ENCODE assay signal across 8 cellular contexts in the genomic region with DNA sequence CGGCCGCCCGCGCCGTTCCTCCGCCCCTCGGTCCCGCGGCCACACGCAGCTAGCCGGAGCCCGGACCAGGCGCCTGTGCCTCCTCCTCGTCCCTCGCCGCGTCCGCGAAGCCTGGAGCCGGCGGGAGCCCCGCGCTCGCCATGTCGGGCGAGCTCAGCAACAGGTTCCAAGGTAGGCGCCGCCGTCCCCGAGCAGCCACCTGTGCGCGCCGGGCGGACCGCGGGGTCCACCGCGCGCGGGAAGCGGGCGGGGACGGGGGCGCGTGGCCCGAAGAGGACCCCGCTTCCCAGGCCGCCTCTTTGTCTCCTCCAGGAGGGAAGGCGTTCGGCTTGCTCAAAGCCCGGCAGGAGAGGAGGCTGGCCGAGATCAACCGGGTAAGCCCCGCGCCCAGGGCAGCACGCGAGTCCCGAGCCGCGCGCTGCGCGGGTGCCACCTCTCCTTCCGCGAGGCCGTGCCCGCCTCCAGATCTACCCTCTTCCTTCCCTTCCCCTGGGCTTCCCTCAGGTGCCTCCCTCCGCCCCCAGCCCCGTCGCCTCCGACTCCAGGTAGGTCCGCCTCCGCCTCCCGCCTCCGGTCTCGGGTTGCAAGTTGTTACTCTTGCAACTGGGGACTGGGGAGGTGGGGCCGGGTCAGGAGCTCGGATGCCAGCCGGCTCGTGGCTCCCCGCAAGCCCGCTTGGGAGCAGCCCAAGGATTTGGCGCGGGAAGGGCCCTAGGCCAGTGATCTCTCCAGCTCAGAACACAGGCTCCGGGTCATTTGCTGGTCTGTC. TPM values are rescaled to one million over a fixed set of nuclear protein-coding genes. Genes with fewer than 3 reads are reported as not detected.
DNase-seq lines count a peak whose midpoint lies in the region; ATAC-seq and TF ChIP-seq lines count a peak whose summit lies in the region.

A gene (plus strand): TSS at position 42 of the 769 bp plus-strand sequence. CDS start 99 bp downstream, at position 141.

- CTCF ChIA-PET in activated naive CD4-positive, alpha-beta T cell treated with anti-CD3 and anti-CD28 coated beads, Interleukin-2, amount 10 ng/mL, durations not matched to agents 7 days and 5 days (lab: Charles Lee): no interaction called here

- no peak within 1 kb of the TSS for H3K27ac ChIP-seq in psoas muscle

- no peak for TF ChIP-seq CTCF in psoas muscle (IDR thresholded peaks at IDR 0.05)

- peak within 1 kb of the TSS; percentile 69 for H3K4me3 Mint-ChIP-seq in activated naive CD4-positive, alpha-beta T cell treated with anti-CD3 and anti-CD28 coated beads, Interleukin-2, amount 10 ng/mL, durations not matched to agents 7 days and 5 days

- H3K27ac Mint-ChIP-seq in activated naive CD4-positive, alpha-beta T cell treated with anti-CD3 and anti-CD28 coated beads, Interleukin-2, amount 10 ng/mL, durations not matched to agents 7 days and 5 days: no peak within 1 kb of the TSS

- H3K4me1 Mint-ChIP-seq in activated naive CD4-positive, alpha-beta T cell treated with anti-CD3 and anti-CD28 coated beads, Interleukin-2, amount 10 ng/mL, durations not matched to agents 7 days and 5 days: peaks cover 14% of the 10 kb centered on the region

- 1 to 3% (median 2%) methylated on average over 61 to 85 of the region's 85 CpGs for WGBS in psoas muscle, 3 donors

- H3K4me3 ChIP-seq in psoas muscle: peak within 1 kb of the TSS; percentile 65

- no peaks in the 10 kb centered on the region for H3K4me1 ChIP-seq in psoas muscle

- H3K9me3 ChIP-seq in psoas muscle: no peaks in the 10 kb centered on the region

- H3K27me3 Mint-ChIP-seq in activated naive CD4-positive, alpha-beta T cell treated with anti-CD3 and anti-CD28 coated beads, Interleukin-2, amount 10 ng/mL, durations not matched to agents 7 days and 5 days: peaks cover 67% of the 10 kb centered on the region

- peaks cover 0 to 74% (median 15%) of the 10 kb centered on the region in 3 donors for H3K27me3 ChIP-seq in psoas muscle (ENCODE audit: insufficient read depth in 3 of 3, low read length in 2 of 3)

- no peaks in the 10 kb centered on the region for H3K36me3 ChIP-seq in psoas muscle (ENCODE audit: insufficient read depth in 1 of 2, low read depth in 1 of 2)

- H3K9me3 Mint-ChIP-seq in activated naive CD4-positive, alpha-beta T cell treated with anti-CD3 and anti-CD28 coated beads, Interleukin-2, amount 10 ng/mL, durations not matched to agents 7 days and 5 days: no peaks in the 10 kb centered on the region

- peak; percentile 20 to 50 for ATAC-seq in left cardiac atrium
- peak in 3 of 4 donors; percentile 4 to 29 (median 19) for ATAC-seq in psoas muscle
- no peak for ATAC-seq in GM21529 (IDR thresholded peaks at IDR 0.05; ENCODE audit: unreplicated experiment)
- ATAC-seq in HG02852 (IDR thresholded peaks at IDR 0.05; ENCODE audit: unreplicated experiment): no peak

- H3K36me3 Mint-ChIP-seq in activated naive CD4-positive, alpha-beta T cell treated with anti-CD3 and anti-CD28 coated beads, Interleukin-2, amount 10 ng/mL, durations not matched to agents 7 days and 5 days: peaks cover 3% of the 10 kb centered on the region

- intact Hi-C loops in left cardiac atrium (cut with DNase I) (no loop called here), psoas muscle (cut with DNase I) (no loop called here)

- peak; percentile 75 for DNase-seq in D341Med (ENCODE audit: low spot score)
- DNase-seq in NCI-H146 (lab: John Stamatoyannopoulos, UW): peak; percentile 72
- peak; percentile 46 for DNase-seq in activated naive CD4-positive, alpha-beta T cell treated with anti-CD3 and anti-CD28 coated beads, Interleukin-2, amount 10 ng/mL, durations not matched to agents 7 days and 5 days
- no peak for DNase-seq in left cardiac atrium
- DNase-seq in psoas muscle: no peak
- no peak for DNase-seq in hippocampal formation (lab: John Stamatoyannopoulos, UW)

RNA-seq across cellular contexts. Expression of the gene that starts here (rescaled TPM):
- total RNA-seq in left cardiac atrium: 10 to 100 TPM; 22.0 to 31.1 TPM
- 10 to 100 TPM in 3 of 4 donors, 1 to 10 TPM in 1; 3.7 to 12.2 (median 11.7) TPM for total RNA-seq in psoas muscle
- polyA plus RNA-seq in psoas muscle: 10 to 100 TPM in 2 of 3 donors, 1 to 10 TPM in 1; 6.3 to 11.0 (median 10.2) TPM

Comparison
In these comparisons a context has a peak if more than half of its experiments do, and no peak if none do; other contexts are left out.
1. DNase-seq: peak in D341Med (single experiment), NCI-H146 (single experiment) and activated naive CD4-positive, alpha-beta T cell treated with anti-CD3 and anti-CD28 coated beads, Interleukin-2, amount 10 ng/mL, durations not matched to agents 7 days and 5 days (single experiment); none in left cardiac atrium (single experiment), psoas muscle (0 of 2) and hippocampal formation (0 of 2).
2. ATAC-seq: peak in left cardiac atrium (2 of 2) and psoas muscle (3 of 4); none in GM21529 (single experiment) and HG02852 (single experiment).